Comparison of ENCODE assay signal across 13 cellular contexts in the genomic region with DNA sequence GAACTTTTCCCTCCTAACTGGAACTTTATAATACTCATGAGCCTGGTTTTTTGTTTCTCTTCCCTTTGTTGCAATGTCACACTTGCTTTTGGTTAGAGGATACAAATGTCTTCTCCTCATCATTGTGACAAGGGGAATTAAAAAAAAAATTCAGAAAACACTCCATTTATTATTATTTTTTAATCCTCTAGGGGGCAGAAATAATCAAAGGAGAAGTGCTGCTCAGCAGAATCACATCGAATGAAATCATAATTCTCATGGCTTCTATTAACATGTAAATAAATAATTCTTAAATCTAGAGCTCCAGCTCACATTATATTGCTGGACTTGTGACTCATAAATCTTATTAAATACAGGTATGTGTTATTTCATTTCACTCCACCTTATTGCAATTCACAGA.
DNase-seq lines count a peak whose midpoint lies in the region; ATAC-seq, FAIRE-seq and TF ChIP-seq lines count a peak whose summit lies in the region.
"Had no signal": no experiment of that assay in that cellular context is flagged by ENCODE, and none has a peak within 500 bp of the region (broad histone marks: within the 10 kb centered on the region; RNA-seq: fewer than 3 reads in every experiment).

No MANE protein-coding gene starts in this region.

- peaks cover 9% of the 10 kb centered on the region for H3K4me1 ChIP-seq in DND-41 (ENCODE audit: insufficient read depth, low read length)
- no peaks in the 10 kb centered on the region for H3K4me1 ChIP-seq in OCI-LY7 (ENCODE audit: insufficient read depth, low read length, poor library complexity, severe bottlenecking)
- H3K4me1 ChIP-seq: HAP-1, transverse colon had no signal

- H4K20me1 ChIP-seq in DND-41 (ENCODE audit: insufficient read depth, low read length) = no peaks in the 10 kb centered on the region
- no peaks in the 10 kb centered on the region for H4K20me1 ChIP-seq in OCI-LY7 (ENCODE audit: insufficient read depth, low read length)

- H3K4me3 ChIP-seq in DND-41 (ENCODE audit: low read depth in 1 of 2, low read length in 2 of 2) (no peak overlapping the region), OCI-LY7 (ENCODE audit: low read depth, low read length, poor library complexity, severe bottlenecking) (no peak overlapping the region), fibroblast of pulmonary artery (replicated peaks; ENCODE audit: low read depth, low read length) (no peak overlapping the region)
- H3K4me3 ChIP-seq: HAP-1, skin epidermis, transverse colon had no signal

- CTCF ChIA-PET in OCI-LY7 (lab: Charles Lee; ENCODE audit: unreplicated experiment) = interaction anchor here (0.5 kb wide), 1 partner anchor 42 kb away, joined by 3 read pairs; no protein-coding TSS in a partner anchor

- DNase-seq in DND-41 (no peak), OCI-LY7 (ENCODE audit: low spot score) (no peak), fibroblast of pulmonary artery (ENCODE audit: low read depth) (peak; percentile 30), inferior parietal cortex (ENCODE audit: extremely low spot score) (no peak)
- DNase-seq in activated CD4-positive, CD25-positive, alpha-beta regulatory T cell treated with anti-CD3 and anti-CD28 coated beads, Interleukin-2, amount 50 U/mL, for 72 hours = no peak
- DNase-seq: CD4-positive, alpha-beta memory T cell; NCI-H226; transverse colon had no signal

- intact Hi-C loops in OCI-LY7 (cut with micrococcal nuclease; ENCODE audit: unreplicated experiment) = no loop called here

- peak; percentile 70 for FAIRE-seq in A204.1 (lab: Jason Lieb, UNC)

- POLR2A ChIA-PET in OCI-LY7 (lab: Charles Lee) = no interaction called here

- TF ChIP-seq CTCF in DND-41 (IDR thresholded peaks at IDR 0.05; ENCODE audit: borderline replicate concordance, extremely low read depth, low read length, poor library complexity, severe bottlenecking) = peak; percentile 4
- TF ChIP-seq CTCF in OCI-LY7 (conservative IDR thresholded peaks at IDR 0.05; ENCODE audit: low read length) = peak; percentile 75
- TF ChIP-seq CTCF in fibroblast of pulmonary artery (IDR thresholded peaks at IDR 0.05; ENCODE audit: low read length, missing control alignments) = peak; percentile 41

- no peak for ATAC-seq in DND-41 (ENCODE audit: insufficient read depth, low read depth)
- ATAC-seq in HG02763 (IDR thresholded peaks at IDR 0.05; ENCODE audit: unreplicated experiment) = no peak
- no peak for ATAC-seq in GM21360 (IDR thresholded peaks at IDR 0.05; ENCODE audit: unreplicated experiment)

- H3K27me3 ChIP-seq in DND-41 (ENCODE audit: insufficient read depth, low read length, poor library complexity) = no peaks in the 10 kb centered on the region
- H3K27me3 ChIP-seq: transverse colon had no signal

- H3K36me3 ChIP-seq in DND-41 (ENCODE audit: insufficient read depth, low read length) (no peaks in the 10 kb centered on the region), OCI-LY7 (ENCODE audit: insufficient read depth, low read length) (no peaks in the 10 kb centered on the region)
- H3K36me3 ChIP-seq: HAP-1, transverse colon had no signal

- peaks cover 3% of the 10 kb centered on the region for H3K9me3 ChIP-seq in DND-41 (ENCODE audit: insufficient read depth, low read length, severe bottlenecking)
- no peaks in the 10 kb centered on the region for H3K9me3 ChIP-seq in OCI-LY7 (ENCODE audit: low read length)
- H3K9me3 ChIP-seq: HAP-1, transverse colon had no signal

- H3K4me2 ChIP-seq in DND-41 (ENCODE audit: insufficient read depth, low read length) (no peak overlapping the region), OCI-LY7 (ENCODE audit: low read length) (no peak overlapping the region)

- no peaks in the 10 kb centered on the region for H3K9me2 ChIP-seq in OCI-LY7 (ENCODE audit: insufficient read depth, low read length)

- H3K27ac ChIP-seq in DND-41 (ENCODE audit: low read length) = no peak overlapping the region
- no peak overlapping the region for H3K27ac ChIP-seq in OCI-LY7 (ENCODE audit: low read depth, low read length, poor library complexity, severe bottlenecking)
- H3K27ac ChIP-seq: skin epidermis, transverse colon had no signal

- no TSS peak for BruUV-seq in OCI-LY7 (replicated peaks; lab: Mats Ljungman, UMichigan)

- H2AFZ ChIP-seq in DND-41 (ENCODE audit: low read depth, low read length) = no peak overlapping the region
- no peak overlapping the region for H2AFZ ChIP-seq in OCI-LY7 (ENCODE audit: low read length)

- H3K79me2 ChIP-seq in DND-41 (ENCODE audit: insufficient read depth, low read length) (no peaks in the 10 kb centered on the region), OCI-LY7 (ENCODE audit: insufficient read depth, low read depth, low read length) (no peaks in the 10 kb centered on the region)

- H3K9ac ChIP-seq in DND-41 (ENCODE audit: low read depth, low read length) = no peak overlapping the region

Comparison
In these comparisons a context has a peak if more than half of its experiments do, and no peak if none do; other contexts are left out.
1. CTCF ChIP-seq: peak in every context shown above with its lines; median percentile 75 in OCI-LY7; 41 in fibroblast of pulmonary artery; 4 in DND-41.